1 cellular context compared by ENCODE assay signal in genomic region chr12:51911307-51911706, GRCh38.
TF ChIP-seq lines count a peak whose summit lies in the region.

No MANE protein-coding gene starts in this region.

TF ChIP-seq in IMR-90, 13 proteins besides CTCF, POLR2A, EP300 and RAD21:
- TF ChIP-seq SMC3 (IDR thresholded peaks at IDR 0.05; ENCODE audit: low read depth, low read length): no peak
- no peak for TF ChIP-seq RCOR1 (IDR thresholded peaks at IDR 0.05; ENCODE audit: insufficient replicate concordance, low read length)
